ENCODE assay signal across 10 cellular contexts in genomic region chr1:59596432-59596831, GRCh38.
A peak's percentile ranks its signal among the peaks of the same experiment; 100 is the strongest.
DNase-seq lines count a peak whose midpoint lies in the region; ATAC-seq and TF ChIP-seq lines count a peak whose summit lies in the region.
"Had no signal": no experiment of that assay in that cellular context is flagged by ENCODE, and none has a peak within 500 bp of the region (broad histone marks: within the 10 kb centered on the region; RNA-seq: fewer than 3 reads in every experiment).

No MANE protein-coding gene starts in this region.

- H3K4me1 ChIP-seq in esophagus (ENCODE audit: control insufficient read depth in 2 of 2, insufficient read depth in 2 of 2, low read length in 1 of 2) (peaks cover 0 to 3% of the 10 kb centered on the region in 2 donors), mucosa of descending colon (ENCODE audit: low read depth) (peaks cover 25% of the 10 kb centered on the region)

- no peak for TF ChIP-seq CTCF in mucosa of descending colon (IDR thresholded peaks at IDR 0.05)

- CTCF ChIA-PET in activated CD8-positive, alpha-beta memory T cell treated with anti-CD3 and anti-CD28 coated beads, Interleukin-2, amount 10 ng/mL, durations not matched to agents 7 days and 5 days (lab: Charles Lee): no interaction called here

- no peaks in the 10 kb centered on the region for H3K27me3 ChIP-seq in esophagus (ENCODE audit: control insufficient read depth in 1 of 2, insufficient read depth in 2 of 2, low read length in 2 of 2)

- no peaks in the 10 kb centered on the region for H3K27me3 Mint-ChIP-seq in activated CD8-positive, alpha-beta memory T cell treated with anti-CD3 and anti-CD28 coated beads, Interleukin-2, amount 10 ng/mL, durations not matched to agents 7 days and 5 days
- H3K27me3 Mint-ChIP-seq: activated CD4-positive, alpha-beta T cell treated with anti-CD3 and anti-CD28 coated beads, Interleukin-2, amount 10 ng/mL, durations not matched to agents 7 days and 5 days; CD4-positive, alpha-beta T cell had no signal

- 11 to 46% methylated on average over 3 of the region's 3 CpGs for WGBS in esophagus, 2 donors

- H3K27ac Mint-ChIP-seq in activated CD8-positive, alpha-beta memory T cell treated with anti-CD3 and anti-CD28 coated beads, Interleukin-2, amount 10 ng/mL, durations not matched to agents 7 days and 5 days: no peak overlapping the region
- H3K27ac Mint-ChIP-seq: activated CD4-positive, alpha-beta T cell treated with anti-CD3 and anti-CD28 coated beads, Interleukin-2, amount 10 ng/mL, durations not matched to agents 7 days and 5 days; CD4-positive, alpha-beta T cell had no signal

- H3K9me3 ChIP-seq in esophagus (ENCODE audit: control insufficient read depth in 2 of 2, insufficient read depth in 1 of 2, low read depth in 1 of 2, low read length in 1 of 2) (no peaks in the 10 kb centered on the region), mucosa of descending colon (no peaks in the 10 kb centered on the region)

- intact Hi-C loops in mucosa of descending colon (cut with DNase I, micrococcal nuclease): no loop called here

- no peak overlapping the region for H3K4me3 ChIP-seq in esophagus (ENCODE audit: low read depth in 1 of 2, low read length in 2 of 2)
- no peak overlapping the region for H3K4me3 ChIP-seq in mucosa of descending colon

- no peak overlapping the region for H3K4me3 Mint-ChIP-seq in activated CD8-positive, alpha-beta memory T cell treated with anti-CD3 and anti-CD28 coated beads, Interleukin-2, amount 10 ng/mL, durations not matched to agents 7 days and 5 days
- H3K4me3 Mint-ChIP-seq: activated CD4-positive, alpha-beta T cell treated with anti-CD3 and anti-CD28 coated beads, Interleukin-2, amount 10 ng/mL, durations not matched to agents 7 days and 5 days; CD4-positive, alpha-beta T cell had no signal

- H3K9me3 Mint-ChIP-seq in activated CD8-positive, alpha-beta memory T cell treated with anti-CD3 and anti-CD28 coated beads, Interleukin-2, amount 10 ng/mL, durations not matched to agents 7 days and 5 days (ENCODE audit: low read depth): no peaks in the 10 kb centered on the region
- H3K9me3 Mint-ChIP-seq: activated CD4-positive, alpha-beta T cell treated with anti-CD3 and anti-CD28 coated beads, Interleukin-2, amount 10 ng/mL, durations not matched to agents 7 days and 5 days; CD4-positive, alpha-beta T cell had no signal

- peaks cover 16% of the 10 kb centered on the region for H3K4me1 Mint-ChIP-seq in activated CD8-positive, alpha-beta memory T cell treated with anti-CD3 and anti-CD28 coated beads, Interleukin-2, amount 10 ng/mL, durations not matched to agents 7 days and 5 days
- H3K4me1 Mint-ChIP-seq: activated CD4-positive, alpha-beta T cell treated with anti-CD3 and anti-CD28 coated beads, Interleukin-2, amount 10 ng/mL, durations not matched to agents 7 days and 5 days had no signal

- DNase-seq in AG08395 (ENCODE audit: low spot score) (peak; percentile 56), NCI-H226 (peak; percentile 84), mucosa of descending colon (no peak), NCI-H146 treated with DMSO at 0.1 percent for 48 hours (lab: John Stamatoyannopoulos, UW; ENCODE audit: unreplicated experiment) (no peak), NCI-H82 (lab: John Stamatoyannopoulos, UW) (no peak)
- DNase-seq in activated CD8-positive, alpha-beta memory T cell treated with anti-CD3 and anti-CD28 coated beads, Interleukin-2, amount 10 ng/mL, durations not matched to agents 7 days and 5 days: no peak
- DNase-seq: activated CD4-positive, alpha-beta T cell treated with anti-CD3 and anti-CD28 coated beads, Interleukin-2, amount 10 ng/mL, durations not matched to agents 7 days and 5 days; CD4-positive, alpha-beta T cell had no signal

- H3K36me3 ChIP-seq in esophagus (ENCODE audit: control insufficient read depth in 2 of 2, insufficient read depth in 2 of 2, low read length in 1 of 2) (no peaks in the 10 kb centered on the region), mucosa of descending colon (ENCODE audit: low read depth) (no peaks in the 10 kb centered on the region)

- peak overlapping the region; percentile 75 to 89 for H3K27ac ChIP-seq in esophagus (ENCODE audit: low read depth in 2 of 2, low read length in 1 of 2)

- H3K36me3 Mint-ChIP-seq in activated CD8-positive, alpha-beta memory T cell treated with anti-CD3 and anti-CD28 coated beads, Interleukin-2, amount 10 ng/mL, durations not matched to agents 7 days and 5 days: no peaks in the 10 kb centered on the region

- ATAC-seq in mucosa of descending colon (peak; percentile 55), HG03095 (IDR thresholded peaks at IDR 0.05; ENCODE audit: unreplicated experiment) (no peak)
- no peak for ATAC-seq in activated CD8-positive, alpha-beta memory T cell treated with anti-CD3 and anti-CD28 coated beads, Interleukin-2, amount 10 ng/mL, durations not matched to agents 7 days and 5 days

Comparison
In these comparisons a context has a peak if more than half of its experiments do, and no peak if none do; other contexts are left out.
1. DNase-seq: peak in AG08395 (single experiment) and NCI-H226 (single experiment); none in mucosa of descending colon (0 of 3), activated CD8-positive, alpha-beta memory T cell treated with anti-CD3 and anti-CD28 coated beads, Interleukin-2, amount 10 ng/mL, durations not matched to agents 7 days and 5 days (single experiment), NCI-H146 treated with DMSO at 0.1 percent for 48 hours (single experiment) and NCI-H82 (single experiment).